1 cellular context compared by ENCODE assay signal in genomic region chr3:58487140-58487886, GRCh38.
TF ChIP-seq lines count a peak whose summit lies in the region.

No MANE protein-coding gene starts in this region.

TF ChIP-seq in GM23338, 12 proteins besides CTCF, POLR2A, EP300 and RAD21 (continued from another document):
- TF ChIP-seq, protein P1, sequence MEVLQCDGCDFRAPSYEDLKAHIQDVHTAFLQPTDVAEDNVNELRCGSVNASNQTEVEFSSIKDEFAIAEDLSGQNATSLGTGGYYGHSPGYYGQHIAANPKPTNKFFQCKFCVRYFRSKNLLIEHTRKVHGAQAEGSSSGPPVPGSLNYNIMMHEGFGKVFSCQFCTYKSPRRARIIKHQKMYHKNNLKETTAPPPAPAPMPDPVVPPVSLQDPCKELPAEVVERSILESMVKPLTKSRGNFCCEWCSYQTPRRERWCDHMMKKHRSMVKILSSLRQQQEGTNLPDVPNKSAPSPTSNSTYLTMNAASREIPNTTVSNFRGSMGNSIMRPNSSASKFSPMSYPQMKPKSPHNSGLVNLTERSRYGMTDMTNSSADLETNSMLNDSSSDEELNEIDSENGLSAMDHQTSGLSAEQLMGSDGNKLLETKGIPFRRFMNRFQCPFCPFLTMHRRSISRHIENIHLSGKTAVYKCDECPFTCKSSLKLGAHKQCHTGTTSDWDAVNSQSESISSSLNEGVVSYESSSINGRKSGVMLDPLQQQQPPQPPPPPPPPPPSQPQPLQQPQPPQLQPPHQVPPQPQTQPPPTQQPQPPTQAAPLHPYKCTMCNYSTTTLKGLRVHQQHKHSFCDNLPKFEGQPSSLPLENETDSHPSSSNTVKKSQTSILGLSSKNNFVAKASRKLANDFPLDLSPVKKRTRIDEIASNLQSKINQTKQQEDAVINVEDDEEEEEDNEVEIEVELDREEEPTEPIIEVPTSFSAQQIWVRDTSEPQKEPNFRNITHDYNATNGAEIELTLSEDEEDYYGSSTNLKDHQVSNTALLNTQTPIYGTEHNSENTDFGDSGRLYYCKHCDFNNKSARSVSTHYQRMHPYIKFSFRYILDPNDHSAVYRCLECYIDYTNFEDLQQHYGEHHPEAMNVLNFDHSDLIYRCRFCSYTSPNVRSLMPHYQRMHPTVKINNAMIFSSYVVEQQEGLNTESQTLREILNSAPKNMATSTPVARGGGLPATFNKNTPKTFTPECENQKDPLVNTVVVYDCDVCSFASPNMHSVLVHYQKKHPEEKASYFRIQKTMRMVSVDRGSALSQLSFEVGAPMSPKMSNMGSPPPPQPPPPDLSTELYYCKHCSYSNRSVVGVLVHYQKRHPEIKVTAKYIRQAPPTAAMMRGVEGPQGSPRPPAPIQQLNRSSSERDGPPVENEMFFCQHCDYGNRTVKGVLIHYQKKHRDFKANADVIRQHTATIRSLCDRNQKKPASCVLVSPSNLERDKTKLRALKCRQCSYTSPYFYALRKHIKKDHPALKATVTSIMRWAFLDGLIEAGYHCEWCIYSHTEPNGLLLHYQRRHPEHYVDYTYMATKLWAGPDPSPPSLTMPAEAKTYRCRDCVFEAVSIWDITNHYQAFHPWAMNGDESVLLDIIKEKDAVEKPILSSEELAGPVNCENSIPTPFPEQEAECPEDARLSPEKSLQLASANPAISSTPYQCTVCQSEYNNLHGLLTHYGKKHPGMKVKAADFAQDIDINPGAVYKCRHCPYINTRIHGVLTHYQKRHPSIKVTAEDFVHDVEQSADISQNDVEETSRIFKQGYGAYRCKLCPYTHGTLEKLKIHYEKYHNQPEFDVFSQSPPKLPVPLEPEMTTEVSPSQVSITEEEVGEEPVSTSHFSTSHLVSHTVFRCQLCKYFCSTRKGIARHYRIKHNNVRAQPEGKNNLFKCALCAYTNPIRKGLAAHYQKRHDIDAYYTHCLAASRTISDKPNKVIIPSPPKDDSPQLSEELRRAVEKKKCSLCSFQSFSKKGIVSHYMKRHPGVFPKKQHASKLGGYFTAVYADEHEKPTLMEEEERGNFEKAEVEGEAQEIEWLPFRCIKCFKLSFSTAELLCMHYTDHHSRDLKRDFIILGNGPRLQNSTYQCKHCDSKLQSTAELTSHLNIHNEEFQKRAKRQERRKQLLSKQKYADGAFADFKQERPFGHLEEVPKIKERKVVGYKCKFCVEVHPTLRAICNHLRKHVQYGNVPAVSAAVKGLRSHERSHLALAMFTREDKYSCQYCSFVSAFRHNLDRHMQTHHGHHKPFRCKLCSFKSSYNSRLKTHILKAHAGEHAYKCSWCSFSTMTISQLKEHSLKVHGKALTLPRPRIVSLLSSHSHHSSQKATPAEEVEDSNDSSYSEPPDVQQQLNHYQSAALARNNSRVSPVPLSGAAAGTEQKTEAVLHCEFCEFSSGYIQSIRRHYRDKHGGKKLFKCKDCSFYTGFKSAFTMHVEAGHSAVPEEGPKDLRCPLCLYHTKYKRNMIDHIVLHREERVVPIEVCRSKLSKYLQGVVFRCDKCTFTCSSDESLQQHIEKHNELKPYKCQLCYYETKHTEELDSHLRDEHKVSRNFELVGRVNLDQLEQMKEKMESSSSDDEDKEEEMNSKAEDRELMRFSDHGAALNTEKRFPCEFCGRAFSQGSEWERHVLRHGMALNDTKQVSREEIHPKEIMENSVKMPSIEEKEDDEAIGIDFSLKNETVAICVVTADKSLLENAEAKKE (CRISPR knock-in tag; IDR thresholded peaks at IDR 0.05), result no peak
- no peak for TF ChIP-seq EZH2 (IDR thresholded peaks at IDR 0.05; ENCODE audit: low read depth, unreplicated experiment)
- no peak for TF ChIP-seq POLR2AphosphoS5 (IDR thresholded peaks at IDR 0.05; ENCODE audit: low read depth)
- TF ChIP-seq CREB1 (CRISPR knock-in tag; IDR thresholded peaks at IDR 0.05; ENCODE audit: low read depth), result no peak
- no peak for TF ChIP-seq JUNB (IDR thresholded peaks at IDR 0.05; ENCODE audit: unreplicated experiment)
- TF ChIP-seq EZH2phosphoT487 (IDR thresholded peaks at IDR 0.05; ENCODE audit: unreplicated experiment), result no peak
- TF ChIP-seq STAT1 (IDR thresholded peaks at IDR 0.05; ENCODE audit: unreplicated experiment), result no peak
- no peak for TF ChIP-seq ZNF114 (CRISPR knock-in tag; IDR thresholded peaks at IDR 0.05)
- TF ChIP-seq, protein P2, sequence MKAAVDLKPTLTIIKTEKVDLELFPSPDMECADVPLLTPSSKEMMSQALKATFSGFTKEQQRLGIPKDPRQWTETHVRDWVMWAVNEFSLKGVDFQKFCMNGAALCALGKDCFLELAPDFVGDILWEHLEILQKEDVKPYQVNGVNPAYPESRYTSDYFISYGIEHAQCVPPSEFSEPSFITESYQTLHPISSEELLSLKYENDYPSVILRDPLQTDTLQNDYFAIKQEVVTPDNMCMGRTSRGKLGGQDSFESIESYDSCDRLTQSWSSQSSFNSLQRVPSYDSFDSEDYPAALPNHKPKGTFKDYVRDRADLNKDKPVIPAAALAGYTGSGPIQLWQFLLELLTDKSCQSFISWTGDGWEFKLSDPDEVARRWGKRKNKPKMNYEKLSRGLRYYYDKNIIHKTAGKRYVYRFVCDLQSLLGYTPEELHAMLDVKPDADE (IDR thresholded peaks at IDR 0.05), result no peak
- no peak for TF ChIP-seq ZNF331 (CRISPR knock-in tag; IDR thresholded peaks at IDR 0.05; ENCODE audit: low read depth)
